Comparison of ENCODE assay signal across 33 cellular contexts in genomic region chr6:104344223-104344622, GRCh38.
A peak's percentile ranks its signal among the peaks of the same experiment; 100 is the strongest.
DNase-seq lines count a peak whose midpoint lies in the region; ATAC-seq, FAIRE-seq and TF ChIP-seq lines count a peak whose summit lies in the region.
"Had no signal": no experiment of that assay in that cellular context is flagged by ENCODE, and none has a peak within 500 bp of the region (broad histone marks: within the 10 kb centered on the region; RNA-seq: fewer than 3 reads in every experiment).

No MANE protein-coding gene starts in this region.

- TF ChIP-seq POLR2A in HCT116 (IDR thresholded peaks at IDR 0.05; ENCODE audit: borderline replicate concordance, extremely low read depth, insufficient read depth, insufficient read length): no peak
- no peak for TF ChIP-seq POLR2A in K562 (conservative IDR thresholded peaks at IDR 0.05)

- H3K36me3 ChIP-seq in HCT116 (ENCODE audit: control insufficient read depth in 1 of 2, insufficient read depth in 2 of 2, low read length in 2 of 2) (no peaks in the 10 kb centered on the region), HEK293 (ENCODE audit: control insufficient read depth in 2 of 2, insufficient read depth in 1 of 2, low read length in 2 of 2) (no peaks in the 10 kb centered on the region), K562 (ENCODE audit: control insufficient read depth, insufficient read depth, low read length) (no peaks in the 10 kb centered on the region)
- H3K36me3 ChIP-seq: BE2C; BLaER1; BLaER1 treated with 17β-estradiol and CSF1 and Interleukin-3, amounts not matched to agents 10 nM and 100 nM had no signal

- TF ChIP-seq CTCF in HCT116 (IDR thresholded peaks at IDR 0.05 in 2 of 3, conservative IDR thresholded peaks at IDR 0.05 in 1 of 3; ENCODE audit: borderline replicate concordance in 1 of 3, insufficient read depth in 1 of 3, low read depth in 2 of 3, low read length in 2 of 3) (no peak), HEK293 (tag by site-specific recombination; IDR thresholded peaks at IDR 0.05) (no peak), K562 (IDR thresholded peaks at IDR 0.05 in 2 of 3, conservative IDR thresholded peaks at IDR 0.05 in 1 of 3; ENCODE audit: insufficient read depth in 2 of 3, low read depth in 1 of 3, low read length in 3 of 3) (no peak)

- H3K9ac ChIP-seq in HCT116 (ENCODE audit: low read length) (no peak overlapping the region), K562 (ENCODE audit: insufficient read depth in 1 of 2, low read depth in 2 of 2, low read length in 2 of 2) (no peak overlapping the region)
- H3K9ac ChIP-seq: BLaER1; BLaER1 treated with 17β-estradiol and CSF1 and Interleukin-3, amounts not matched to agents 10 nM and 100 nM had no signal

- H3K4me1 ChIP-seq in HCT116 (ENCODE audit: control insufficient read depth in 1 of 2, insufficient read depth in 2 of 2, low read length in 2 of 2) (no peaks in the 10 kb centered on the region), HEK293 (ENCODE audit: control insufficient read depth, insufficient read depth, low read length) (no peaks in the 10 kb centered on the region), K562 (replicated peaks in 1 of 2; ENCODE audit: control insufficient read depth in 2 of 2, insufficient read depth in 2 of 2, low read length in 2 of 2) (no peaks in the 10 kb centered on the region)
- H3K4me1 ChIP-seq: A549, BE2C, BLaER1, Caco-2 had no signal

- RAD21 ChIA-PET in HCT116 (lab: Charles Lee; ENCODE audit: low non-redundant PET in 1 of 2, low total read pairs in 2 of 2, uncharacterized antibody in 2 of 2, unreplicated experiment in 2 of 2): no interaction called here

- CTCF ChIA-PET in HCT116 (lab: Charles Lee) (no interaction called here), HEK293 (lab: Yijun Ruan, JAX) (interaction anchor here (1.1 kb wide), 1 partner anchor 8 kb away, joined by 4 read pairs; no protein-coding TSS in a partner anchor), K562 (lab: Yijun Ruan, JAX; ENCODE audit: low intra/inter-chr PET ratio) (no interaction called here)

- H3K9me2 ChIP-seq in HCT116 (ENCODE audit: insufficient read depth): no peaks in the 10 kb centered on the region

- DNase-seq in HCT116 (ENCODE audit: low read depth, low spot score) (no peak), K562 (ENCODE audit: extremely low read depth in 1 of 4, low spot score in 3 of 4) (no peak), NCI-H2029 treated with DMSO at 0.1 percent for 48 hours (lab: John Stamatoyannopoulos, UW) (no peak), OCI-M1 (lab: John Stamatoyannopoulos, UW) (no peak), HPDE6-E6E7 (ENCODE audit: extremely low spot score) (no peak)
- DNase-seq: 8988T; ACHN; AML-193; BE2C; C1 segment of cervical spinal cord; Caco-2; Calu3; CD4-positive, alpha-beta memory T cell; CD4-positive, alpha-beta T cell; CD4-positive, CD25-positive, alpha-beta regulatory T cell; CD8-positive, alpha-beta memory T cell; CD8-positive, alpha-beta T cell; COR-L47; DMS 273 treated with DMSO at 0.1 percent for 48 hours; DMS153; DMS53; DMS79; DMS79 treated with DMSO at 0.1 percent for 48 hours; DND-41; EL had no signal

- TF ChIP-seq EP300 in K562 (IDR thresholded peaks at IDR 0.05; ENCODE audit: low read length): no peak

- H3K4me2 ChIP-seq in HCT116 (ENCODE audit: low read length) (no peak overlapping the region), K562 (ENCODE audit: insufficient read depth, low read length) (no peak overlapping the region)
- H3K4me2 ChIP-seq: A549; BLaER1; BLaER1 treated with 17β-estradiol and CSF1 and Interleukin-3, amounts not matched to agents 10 nM and 100 nM had no signal

- H3K27me3 ChIP-seq in HCT116 (ENCODE audit: insufficient read depth, low read length) (no peaks in the 10 kb centered on the region), K562 (ENCODE audit: control insufficient read depth in 2 of 2, insufficient read depth in 2 of 2, low read length in 2 of 2) (no peaks in the 10 kb centered on the region)
- H3K27me3 ChIP-seq: BE2C; BLaER1; BLaER1 treated with 17β-estradiol and CSF1 and Interleukin-3, amounts not matched to agents 10 nM and 100 nM had no signal

- 6% methylated on average over 2 of the region's 2 CpGs for WGBS in K562 (ENCODE audit: insufficient coverage, low coverage, missing lambda C conversion rate)

- H3K79me2 ChIP-seq in HCT116 (ENCODE audit: insufficient read depth, low read length) (no peaks in the 10 kb centered on the region), K562 (ENCODE audit: control insufficient read depth, insufficient read depth, low read length) (no peaks in the 10 kb centered on the region)

- BruUV-seq in HCT116 (replicated peaks; lab: Mats Ljungman, UMichigan): no TSS peak
- no TSS peak for BruUV-seq in K562 (replicated peaks; lab: Mats Ljungman, UMichigan)

- H3K9me3 ChIP-seq in HCT116 (ENCODE audit: control insufficient read depth in 1 of 2, insufficient read depth in 1 of 2, low read depth in 1 of 2, low read length in 2 of 2) (peaks cover 0 to 9% of the 10 kb centered on the region in 2 experiments; a peak in 3 of 4 replicates), HEK293 (ENCODE audit: control insufficient read depth, insufficient read depth, low read depth, low read length) (no peaks in the 10 kb centered on the region), K562 (replicated peaks; ENCODE audit: control insufficient read depth, insufficient read depth, low read depth, low read length) (0 out of 2 replicates have a peak, but pooled peaks cover 2% of the 10 kb centered on the region)
- H3K9me3 ChIP-seq: A549, BE2C had no signal

- H4K20me1 ChIP-seq in HCT116 (ENCODE audit: insufficient read depth) (no peaks in the 10 kb centered on the region), K562 (replicated peaks; ENCODE audit: control insufficient read depth, insufficient read depth, low read length) (no peaks in the 10 kb centered on the region)
- H4K20me1 ChIP-seq: BLaER1; BLaER1 treated with 17β-estradiol and CSF1 and Interleukin-3, amounts not matched to agents 10 nM and 100 nM had no signal

- H3K4me3 ChIP-seq in HCT116 (replicated peaks in 1 of 2; ENCODE audit: low read depth in 1 of 2, low read length in 2 of 2) (no peak overlapping the region), HEK293 (ENCODE audit: low read depth, low read length) (no peak overlapping the region), K562 (no peak overlapping the region)
- H3K4me3 ChIP-seq: A549; BLaER1; BLaER1 treated with 17β-estradiol and CSF1 and Interleukin-3, amounts not matched to agents 10 nM and 100 nM had no signal

- H3K9me1 ChIP-seq in K562 (ENCODE audit: control insufficient read depth, insufficient read depth, low read length): no peaks in the 10 kb centered on the region

- FAIRE-seq in K562 (lab: Jason Lieb, UNC): no peak
- FAIRE-seq: A204.1, A549, D721Med had no signal

- H2AFZ ChIP-seq in HCT116 (ENCODE audit: low read depth, low read length, poor library complexity, severe bottlenecking) (no peak overlapping the region), K562 (ENCODE audit: low read depth, low read length) (no peak overlapping the region)

- H3K27ac ChIP-seq in HCT116 (ENCODE audit: low read depth, low read length) (no peak overlapping the region), HEK293 (ENCODE audit: extremely low read depth, low read depth, low read length) (no peak overlapping the region), K562 (ENCODE audit: extremely low read depth, low read depth, low read length) (no peak overlapping the region)
- H3K27ac ChIP-seq: 22Rv1; A549; BLaER1; BLaER1 treated with 17β-estradiol and CSF1 and Interleukin-3, amounts not matched to agents 10 nM and 100 nM; C4-2B had no signal

- POLR2A ChIA-PET in HCT116 (lab: Charles Lee) (no interaction called here), HEK293 (lab: Yijun Ruan, JAX) (no interaction called here), K562 (lab: Yijun Ruan, JAX) (no interaction called here)

- in situ Hi-C loops in K562 (cut with MboI): no loop called here

- ATAC-seq in HCT116: no peak
- no peak for ATAC-seq in K562
- ATAC-seq: A549; CD8-positive, alpha-beta T cell had no signal

- intact Hi-C loops in HCT116 (cut with micrococcal nuclease) (no loop called here), K562 (cut with micrococcal nuclease) (no loop called here)

- TF ChIP-seq RAD21 in HCT116 (IDR thresholded peaks at IDR 0.05; ENCODE audit: low read depth) (no peak), K562 (CRISPR knock-in tag; conservative IDR thresholded peaks at IDR 0.05 in 1 of 2, IDR thresholded peaks at IDR 0.05 in 1 of 2) (no peak)

TF ChIP-seq in HCT116, 20 proteins besides CTCF, POLR2A, EP300 and RAD21 (continues in another document):
- TF ChIP-seq CBX3 (IDR thresholded peaks at IDR 0.05; ENCODE audit: low read depth) (peak; percentile 43; the same call in 1 of the 2 replicates), ZNF274 (IDR thresholded peaks at IDR 0.05; ENCODE audit: low read depth, low read length) (no peak), TCF7L2 (IDR thresholded peaks at IDR 0.05; ENCODE audit: borderline replicate concordance, extremely low read depth, insufficient read depth, insufficient read length) (no peak), SIN3A (IDR thresholded peaks at IDR 0.05; ENCODE audit: low read depth) (no peak), SRF (IDR thresholded peaks at IDR 0.05; ENCODE audit: low read depth) (no peak)

TF ChIP-seq in HEK293, 187 proteins besides CTCF, POLR2A, EP300 and RAD21:
- peak; percentile 78; the same call in 1 of the 2 replicates for TF ChIP-seq TRIM28 (IDR thresholded peaks at IDR 0.05; ENCODE audit: borderline replicate concordance, low read length)
- no peak for TF ChIP-seq ZNF155 (tag by site-specific recombination; IDR thresholded peaks at IDR 0.05)

TF ChIP-seq in K562, 482 proteins besides CTCF, POLR2A, EP300 and RAD21 (continues in another document):
- no peak for TF ChIP-seq ARHGAP35 (IDR thresholded peaks at IDR 0.05; ENCODE audit: partially characterized antibody)
- TF ChIP-seq U2AF1 (optimal IDR thresholded peaks at IDR 0.05; ENCODE audit: low read depth, low read length): no peak
- TF ChIP-seq MTF1 (CRISPR knock-in tag; IDR thresholded peaks at IDR 0.05; ENCODE audit: borderline replicate concordance): no peak
- no peak for TF ChIP-seq ZNF79 (CRISPR knock-in tag; IDR thresholded peaks at IDR 0.05; ENCODE audit: low read depth)
- TF ChIP-seq TRIM24 (IDR thresholded peaks at IDR 0.05): 0 out of 4 replicates have a peak, but pooled peaks of 1 of the 2 experiments have one; percentile 13
- 0 out of 3 replicates have a peak, but pooled peaks of 1 of the 2 experiments have one; percentile 27 for TF ChIP-seq CBX3 (IDR thresholded peaks at IDR 0.05; ENCODE audit: borderline replicate concordance in 1 of 2, low read length in 2 of 2)
- TF ChIP-seq CBX5 (IDR thresholded peaks at IDR 0.05; ENCODE audit: borderline replicate concordance, low read depth): peak; percentile 76; the same call in 1 of the 2 replicates
